ENCODE assay signal across 32 cellular contexts in genomic region chr6:87068804-87069203, GRCh38. TPM values are rescaled to one million over a fixed set of nuclear protein-coding genes. Genes with fewer than 3 reads are reported as not detected.
"Had no signal": no experiment of that assay in that cellular context is flagged by ENCODE, and none has a peak within 500 bp of the region (broad histone marks: within the 10 kb centered on the region; RNA-seq: fewer than 3 reads in every experiment).

No MANE protein-coding gene starts in this region.

- H3K36me3 Mint-ChIP-seq: activated naive CD8-positive, alpha-beta T cell treated with anti-CD3 and anti-CD28 coated beads for 36 hours; brain; memory B cell; naive thymus-derived CD4-positive, alpha-beta T cell had no signal

- ATAC-seq: gastroesophageal sphincter; left colon; naive thymus-derived CD4-positive, alpha-beta T cell had no signal

- DNase-seq: activated CD4-positive, alpha-beta T cell treated with anti-CD3 and anti-CD28 coated beads for 4 hours; activated CD4-positive, alpha-beta T cell treated with anti-CD3 and anti-CD28 coated beads, Interleukin-2, amount 50 U/mL, for 4 hours; activated CD8-positive, alpha-beta memory T cell treated with anti-CD3 and anti-CD28 coated beads for 24 hours; activated effector memory CD4-positive, alpha-beta T cell treated with Interleukin-2 at 50 U/mL for 16 hours; activated naive CD4-positive, alpha-beta T cell treated with anti-CD3 and anti-CD28 coated beads for 36 hours; activated naive CD8-positive, alpha-beta T cell treated with anti-CD3 and anti-CD28 coated beads for 36 hours; dorsolateral prefrontal cortex; effector memory CD4-positive, alpha-beta T cell; head of caudate nucleus; hippocampal formation; left colon; midbrain; naive thymus-derived CD4-positive, alpha-beta T cell; ovary; stimulated activated naive CD4-positive, alpha-beta T cell; tibial artery had no signal

- H3K4me1 ChIP-seq: ascending aorta, suprapubic skin had no signal

- H3K4me3 ChIP-seq: ascending aorta, cardiac muscle cell, coronary artery, dorsolateral prefrontal cortex, gastroesophageal sphincter, ovary, suprapubic skin, tibial artery had no signal

- H3K27ac Mint-ChIP-seq: activated naive CD4-positive, alpha-beta T cell treated with anti-CD3 and anti-CD28 coated beads for 36 hours; activated naive CD8-positive, alpha-beta T cell treated with anti-CD3 and anti-CD28 coated beads for 36 hours; brain; memory B cell; naive thymus-derived CD4-positive, alpha-beta T cell; progenitor cell of endocrine pancreas had no signal

- H3K36me3 ChIP-seq: ascending aorta, cardiac muscle cell, gastroesophageal sphincter, ovary, suprapubic skin, tibial artery had no signal

- H3K27me3 Mint-ChIP-seq: brain, progenitor cell of endocrine pancreas had no signal

- H3K4me1 Mint-ChIP-seq: activated naive CD8-positive, alpha-beta T cell treated with anti-CD3 and anti-CD28 coated beads for 36 hours; memory B cell had no signal

- H3K27me3 ChIP-seq: ascending aorta, cardiac muscle cell, ovary, suprapubic skin had no signal

- H3K9me3 Mint-ChIP-seq: activated naive CD4-positive, alpha-beta T cell treated with anti-CD3 and anti-CD28 coated beads for 36 hours; activated naive CD8-positive, alpha-beta T cell treated with anti-CD3 and anti-CD28 coated beads for 36 hours; brain; memory B cell had no signal

- H3K4me3 Mint-ChIP-seq: activated naive CD4-positive, alpha-beta T cell treated with anti-CD3 and anti-CD28 coated beads for 36 hours; activated naive CD8-positive, alpha-beta T cell treated with anti-CD3 and anti-CD28 coated beads for 36 hours; brain; memory B cell; naive thymus-derived CD4-positive, alpha-beta T cell had no signal

- H3K27ac ChIP-seq: ascending aorta, cardiac muscle cell, coronary artery, dorsolateral prefrontal cortex, gastroesophageal sphincter, ovary, suprapubic skin, tibial artery, VCaP had no signal

- H3K9me3 ChIP-seq: ascending aorta, gastroesophageal sphincter, ovary, suprapubic skin, tibial artery had no signal

RNA-seq across cellular contexts. Expression of gene CGA, which starts 26.1 kb away (rescaled TPM):
- total RNA-seq: activated naive CD4-positive, alpha-beta T cell treated with anti-CD3 and anti-CD28 coated beads for 36 hours; activated naive CD8-positive, alpha-beta T cell treated with anti-CD3 and anti-CD28 coated beads for 36 hours; ascending aorta; cardiac muscle cell; fibroblast of lung; fibroblast of villous mesenchyme; gastroesophageal sphincter; left colon; naive thymus-derived CD4-positive, alpha-beta T cell; ovary; T-helper 2 cell treated with Interferon-gamma antibody and Interleukin-4, amounts not matched to agents 100 ng/mL and 5 ng/mL, for 36 hours; ureter had no signal
- polyA plus RNA-seq: esophagus; keratinocyte; naive thymus-derived CD4-positive, alpha-beta T cell; neural cell; ovary had no signal
